Comparison of ENCODE assay signal across 25 cellular contexts in the genomic region with DNA sequence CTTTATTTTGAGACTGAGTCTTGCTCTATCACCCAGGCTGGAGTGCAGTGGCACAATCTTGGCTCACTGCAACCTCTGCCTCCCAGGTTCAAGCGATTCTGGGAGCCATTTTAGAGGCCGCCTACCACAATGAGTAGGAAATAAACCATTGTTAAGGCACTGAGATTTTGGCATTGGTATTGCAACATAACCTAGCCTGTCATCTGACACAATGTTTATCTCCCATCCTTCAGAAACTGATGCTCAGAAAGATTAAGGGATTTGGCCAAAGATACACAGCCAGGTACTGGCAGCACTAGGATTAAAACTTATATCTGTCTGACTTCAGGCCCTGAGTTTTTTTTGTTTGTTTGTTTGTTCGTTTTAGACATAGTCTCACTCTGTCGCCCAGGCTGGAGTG.
"Had no signal": no experiment of that assay in that cellular context is flagged by ENCODE, and none has a peak within 500 bp of the region (broad histone marks: within the 10 kb centered on the region; RNA-seq: fewer than 3 reads in every experiment).

No MANE protein-coding gene starts in this region.

- H3K27ac ChIP-seq: colonic mucosa, epithelial cell of prostate, esophagus squamous epithelium, gastrocnemius medialis, heart right ventricle, left lung, lower lobe of right lung had no signal

- H3K9me3 Mint-ChIP-seq: dendritic cell treated with granulocyte-macrophage colony-stimulating factor and Interleukin-4, amounts not matched to agents 40 ng/mL and 50 ng/mL, for 4 days; effector memory CD8-positive, alpha-beta T cell; endodermal cell; mesothelial cell of epicardium had no signal

- H3K36me3 Mint-ChIP-seq: mesothelial cell of epicardium had no signal

- H3K4me3 ChIP-seq: colonic mucosa, esophagus squamous epithelium, gastrocnemius medialis, heart right ventricle, left lung, lower lobe of right lung, mucosa of descending colon had no signal

- H3K4me1 Mint-ChIP-seq: endodermal cell, mesothelial cell of epicardium had no signal

- H3K9me3 ChIP-seq: colonic mucosa, esophagus squamous epithelium, gastrocnemius medialis, heart right ventricle, left lung, lower lobe of right lung, mucosa of descending colon had no signal

- FAIRE-seq: endometrium, islet of Langerhans, keratinocyte had no signal

- ATAC-seq: effector memory CD8-positive, alpha-beta T cell; esophagus mucosa; gastrocnemius medialis; heart right ventricle; left cardiac atrium; left lung; left ventricle myocardium superior; lower lobe of right lung; mucosa of descending colon had no signal

- H3K4me1 ChIP-seq: colonic mucosa, esophagus squamous epithelium, gastrocnemius medialis, heart right ventricle, left lung, lower lobe of right lung had no signal

- H3K27me3 Mint-ChIP-seq: effector memory CD8-positive, alpha-beta T cell had no signal

- H3K27me3 ChIP-seq: colonic mucosa, esophagus squamous epithelium, gastrocnemius medialis, heart right ventricle, left lung had no signal

- DNase-seq: colonic mucosa; cortex of kidney; effector CD8-positive, alpha-beta T cell; effector memory CD8-positive, alpha-beta T cell; endodermal cell; esophagus squamous epithelium; foreskin fibroblast; foreskin melanocyte; gastrocnemius medialis; glutamatergic neuron; heart right ventricle; hippocampal formation; left cardiac atrium; left lung; left ventricle myocardium superior; lower lobe of right lung; mesenchymal stem cell; mucosa of descending colon had no signal

- H3K4me3 Mint-ChIP-seq: dendritic cell treated with granulocyte-macrophage colony-stimulating factor and Interleukin-4, amounts not matched to agents 40 ng/mL and 50 ng/mL, for 4 days; effector memory CD8-positive, alpha-beta T cell; endodermal cell; mesothelial cell of epicardium had no signal

- H3K36me3 ChIP-seq: colonic mucosa, esophagus squamous epithelium, gastrocnemius medialis, heart right ventricle, left lung, lower lobe of right lung had no signal

- H3K27ac Mint-ChIP-seq: dendritic cell treated with granulocyte-macrophage colony-stimulating factor and Interleukin-4, amounts not matched to agents 40 ng/mL and 50 ng/mL, for 4 days; effector memory CD8-positive, alpha-beta T cell; endodermal cell; mesothelial cell of epicardium had no signal
